ENCODE assay signal across 17 cellular contexts in the genomic region with DNA sequence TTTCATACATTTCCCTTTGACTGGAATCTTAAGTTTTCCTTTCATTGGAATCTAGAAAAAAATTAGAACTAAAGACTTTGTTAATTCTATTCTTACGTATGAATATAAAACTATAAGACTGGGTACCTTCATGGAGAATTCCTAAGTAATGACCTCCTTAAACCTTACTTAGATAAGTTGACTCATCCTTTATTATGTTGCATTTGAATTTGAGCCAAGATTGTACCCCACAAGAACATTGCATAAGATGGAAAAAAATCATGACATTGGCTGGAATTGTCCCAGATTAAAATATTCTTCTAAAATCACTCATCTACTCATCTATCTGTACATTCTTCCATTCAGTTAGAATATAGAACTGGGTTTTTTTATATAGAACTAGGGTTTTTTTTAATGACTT.
DNase-seq lines count a peak whose midpoint lies in the region; ATAC-seq and TF ChIP-seq lines count a peak whose summit lies in the region.
"Had no signal": no experiment of that assay in that cellular context is flagged by ENCODE, and none has a peak within 500 bp of the region (broad histone marks: within the 10 kb centered on the region; RNA-seq: fewer than 3 reads in every experiment).

No MANE protein-coding gene starts in this region.

- DNase-seq in HS-27A (ENCODE audit: low read depth) (peak; percentile 1), fibroblast of mammary gland (ENCODE audit: low read depth) (peak; percentile 62), skeletal muscle cell (ENCODE audit: low read depth) (peak; percentile 56), kidney glomerular epithelial cell (lab: John Stamatoyannopoulos, UW) (no peak), ACHN (no peak), sciatic nerve (ENCODE audit: low spot score) (no peak), GDM1 (lab: John Stamatoyannopoulos, UW) (no peak)
- DNase-seq: BE2C; CD4-positive, alpha-beta memory T cell; DMS79; HFFc6; MV-4-11; NCI-H1436; NCI-H2081; NCI-H524 treated with DMSO at 0.1 percent for 48 hours; T-cell had no signal

- ATAC-seq in SK-N-SH treated with all-trans-retinoic acid at 6 μM for 48 hours (peak; percentile 44), sciatic nerve (no peak)
- ATAC-seq: T-cell had no signal

- intact Hi-C loops in sciatic nerve (cut with DNase I): no loop called here

- in situ Hi-C loops in ACHN (cut with HindIII; ENCODE audit: low pct_ligation_motif_present, low pct_unique_long_range_greater_than_20kb, low sequenced_read_pairs): no loop called here

- H3K4me3 ChIP-seq in fibroblast of mammary gland (ENCODE audit: control insufficient read depth, low read depth, low read length) (no peak overlapping the region), skeletal muscle cell (ENCODE audit: low read depth, low read length) (no peak overlapping the region)

- no peak for TF ChIP-seq CTCF in fibroblast of mammary gland (conservative IDR thresholded peaks at IDR 0.05; ENCODE audit: control insufficient read depth, insufficient read depth, low read depth, low read length)

TF ChIP-seq in SK-N-SH treated with all-trans-retinoic acid at 6 μM for 48 hours, 23 proteins besides CTCF, POLR2A, EP300 and RAD21:
- TF ChIP-seq ESRRG (CRISPR knock-in tag; IDR thresholded peaks at IDR 0.05) (no peak), ZNF70 (CRISPR knock-in tag; IDR thresholded peaks at IDR 0.05) (no peak)
- TF ChIP-seq, protein P1, sequence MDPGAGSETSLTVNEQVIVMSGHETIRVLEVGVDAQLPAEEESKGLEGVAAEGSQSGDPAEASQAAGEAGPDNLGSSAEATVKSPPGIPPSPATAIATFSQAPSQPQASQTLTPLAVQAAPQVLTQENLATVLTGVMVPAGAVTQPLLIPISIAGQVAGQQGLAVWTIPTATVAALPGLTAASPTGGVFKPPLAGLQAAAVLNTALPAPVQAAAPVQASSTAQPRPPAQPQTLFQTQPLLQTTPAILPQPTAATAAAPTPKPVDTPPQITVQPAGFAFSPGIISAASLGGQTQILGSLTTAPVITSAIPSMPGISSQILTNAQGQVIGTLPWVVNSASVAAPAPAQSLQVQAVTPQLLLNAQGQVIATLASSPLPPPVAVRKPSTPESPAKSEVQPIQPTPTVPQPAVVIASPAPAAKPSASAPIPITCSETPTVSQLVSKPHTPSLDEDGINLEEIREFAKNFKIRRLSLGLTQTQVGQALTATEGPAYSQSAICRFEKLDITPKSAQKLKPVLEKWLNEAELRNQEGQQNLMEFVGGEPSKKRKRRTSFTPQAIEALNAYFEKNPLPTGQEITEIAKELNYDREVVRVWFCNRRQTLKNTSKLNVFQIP (CRISPR knock-in tag; IDR thresholded peaks at IDR 0.05; ENCODE audit: borderline replicate concordance, low read depth): no peak

Comparison
In these comparisons a context has a peak if more than half of its experiments do, and no peak if none do; other contexts are left out.
1. DNase-seq: peak in HS-27A (single experiment), fibroblast of mammary gland (single experiment) and skeletal muscle cell (single experiment); none in kidney glomerular epithelial cell (single experiment), ACHN (single experiment), sciatic nerve (single experiment) and GDM1 (single experiment).